16 cellular contexts compared by ENCODE assay signal in genomic region chr12:19978193-19978592, GRCh38.
A peak's percentile ranks its signal among the peaks of the same experiment; 100 is the strongest.
DNase-seq lines count a peak whose midpoint lies in the region; ATAC-seq, FAIRE-seq and TF ChIP-seq lines count a peak whose summit lies in the region.
"Had no signal": no experiment of that assay in that cellular context is flagged by ENCODE, and none has a peak within 500 bp of the region (broad histone marks: within the 10 kb centered on the region; RNA-seq: fewer than 3 reads in every experiment).

No MANE protein-coding gene starts in this region.

- H3K4me3 ChIP-seq in heart left ventricle (no peak overlapping the region), right atrium auricular region (no peak overlapping the region), adipocyte (ENCODE audit: low read length) (no peak overlapping the region)
- H3K4me3 ChIP-seq in effector memory CD4-positive, alpha-beta T cell (ENCODE audit: insufficient read depth, low read depth, low read length, poor library complexity, severe bottlenecking): no peak overlapping the region
- H3K4me3 ChIP-seq: adrenal gland had no signal

- no peak for TF ChIP-seq POLR2A in heart left ventricle (IDR thresholded peaks at IDR 0.05)

- intact Hi-C loops in heart left ventricle (cut with DNase I): no loop called here

- TF ChIP-seq CTCF in heart left ventricle (IDR thresholded peaks at IDR 0.05): no peak
- no peak for TF ChIP-seq CTCF in right atrium auricular region (IDR thresholded peaks at IDR 0.05)
- no peak for TF ChIP-seq CTCF in D721Med (IDR thresholded peaks at IDR 0.05; ENCODE audit: insufficient read depth, missing control alignments)

- peak; percentile 66 to 90 (median 78) for ATAC-seq in heart left ventricle

- no peak for FAIRE-seq in D721Med (lab: Jason Lieb, UNC)

- no peaks in the 10 kb centered on the region for H3K36me3 ChIP-seq in heart left ventricle
- H3K36me3 ChIP-seq in right atrium auricular region: no peaks in the 10 kb centered on the region
- H3K36me3 ChIP-seq in adipocyte (ENCODE audit: control insufficient read depth, insufficient read depth, low read length, severe bottlenecking): no peaks in the 10 kb centered on the region
- no peaks in the 10 kb centered on the region for H3K36me3 ChIP-seq in effector memory CD4-positive, alpha-beta T cell (ENCODE audit: control insufficient read depth, insufficient read depth, low read length)
- H3K36me3 ChIP-seq: adrenal gland had no signal

- H3K4me1 ChIP-seq in heart left ventricle (peaks cover 0 to 8% (median 0%) of the 10 kb centered on the region in 12 donors), right atrium auricular region (no peaks in the 10 kb centered on the region), adipocyte (ENCODE audit: control insufficient read depth, insufficient read depth, low read length) (peaks cover 6% of the 10 kb centered on the region)
- H3K4me1 ChIP-seq in effector memory CD4-positive, alpha-beta T cell (ENCODE audit: control insufficient read depth, insufficient read depth, low read length, poor library complexity, severe bottlenecking): no peaks in the 10 kb centered on the region
- H3K4me1 ChIP-seq: adrenal gland had no signal

- no peaks in the 10 kb centered on the region for H3K27me3 ChIP-seq in heart left ventricle
- no peaks in the 10 kb centered on the region for H3K27me3 ChIP-seq in right atrium auricular region
- H3K27me3 ChIP-seq in adipocyte (replicated peaks; ENCODE audit: control insufficient read depth, insufficient read depth, low read length): no peaks in the 10 kb centered on the region
- no peaks in the 10 kb centered on the region for H3K27me3 ChIP-seq in effector memory CD4-positive, alpha-beta T cell (replicated peaks; ENCODE audit: control insufficient read depth, insufficient read depth, low read length, poor library complexity, severe bottlenecking)
- H3K27me3 ChIP-seq: adrenal gland had no signal

- H3K27ac ChIP-seq in heart left ventricle: no peak overlapping the region
- no peak overlapping the region for H3K27ac ChIP-seq in right atrium auricular region
- no peak overlapping the region for H3K27ac ChIP-seq in effector memory CD4-positive, alpha-beta T cell (ENCODE audit: insufficient read depth, low read length, poor library complexity, severe bottlenecking)
- H3K27ac ChIP-seq: adrenal gland, epithelial cell of prostate, HL-60, VCaP had no signal

- DNase-seq in heart left ventricle: no peak
- no peak for DNase-seq in right atrium auricular region (ENCODE audit: low spot score)
- peak; percentile 92 for DNase-seq in adipocyte (ENCODE audit: low read depth)
- peak; percentile 93 for DNase-seq in fibroblast of the conjunctiva (ENCODE audit: low read depth)
- peak; percentile 96 for DNase-seq in stromal cell of bone marrow (ENCODE audit: low read depth)
- DNase-seq in NCI-H146 treated with DMSO at 0.1 percent for 48 hours (lab: John Stamatoyannopoulos, UW; ENCODE audit: unreplicated experiment): no peak
- no peak for DNase-seq in effector memory CD4-positive, alpha-beta T cell
- DNase-seq in D721Med (ENCODE audit: insufficient read length, low spot score): no peak
- DNase-seq: adrenal gland, MV-4-11, NCI-H524, nephron progenitor cell, SHP77 treated with DMSO at 0.1 percent for 48 hours had no signal

- H3K9me3 ChIP-seq in heart left ventricle (peaks cover 0 to 8% (median 0%) of the 10 kb centered on the region in 12 donors), right atrium auricular region (no peaks in the 10 kb centered on the region), adipocyte (ENCODE audit: control insufficient read depth, low read length) (no peaks in the 10 kb centered on the region)
- H3K9me3 ChIP-seq in effector memory CD4-positive, alpha-beta T cell (ENCODE audit: control insufficient read depth, low read length): no peaks in the 10 kb centered on the region
- H3K9me3 ChIP-seq: adrenal gland had no signal

- H3K9ac ChIP-seq in adipocyte (ENCODE audit: low read length): no peak overlapping the region

Comparison
In these comparisons a context has a peak if more than half of its experiments do, and no peak if none do; other contexts are left out.
1. DNase-seq: peak in adipocyte (single experiment), fibroblast of the conjunctiva (single experiment) and stromal cell of bone marrow (single experiment); none in heart left ventricle (0 of 5), right atrium auricular region (single experiment), NCI-H146 treated with DMSO at 0.1 percent for 48 hours (single experiment), effector memory CD4-positive, alpha-beta T cell (0 of 3) and D721Med (single experiment).